ENCODE assay signal across 8 cellular contexts in genomic region chr6:27823714-27824247, GRCh38.
DNase-seq lines count a peak whose midpoint lies in the region; ATAC-seq, FAIRE-seq and TF ChIP-seq lines count a peak whose summit lies in the region.
"Not testable (repeated sequence)": the region's sequence is repeated elsewhere in the genome, so short reads cannot be mapped to it uniquely, and the experiment has no call there.

No MANE protein-coding gene starts in this region.

- not testable (repeated sequence) for H3K27me3 ChIP-seq in H1 (replicated peaks in 1 of 4; ENCODE audit: control insufficient read depth in 3 of 4, extremely low read depth in 1 of 4, insufficient read depth in 3 of 4, low read length in 3 of 4)

- H3K4me3 Mint-ChIP-seq in stimulated activated effector memory CD8-positive, alpha-beta T cell treated with anti-CD3 and anti-CD28 coated beads, Interleukin-12 subunit alpha, Interleukin-12 subunit beta, amount 100 ng/mL, for 72 hours: peak overlapping the region; percentile 78

- H4K8ac ChIP-seq in H1 (ENCODE audit: extremely low read depth, insufficient read depth, low read length): not testable (repeated sequence)

- H2BK15ac ChIP-seq in H1 (ENCODE audit: low read length): not testable (repeated sequence)

- not testable (repeated sequence) for H3K9me3 ChIP-seq in H1 (ENCODE audit: insufficient read depth in 2 of 2, low read depth in 1 of 2, low read length in 1 of 2); mesodermal cell (ENCODE audit: control insufficient read depth, low read length)

- CTCF ChIA-PET in H1 (lab: Charles Lee; ENCODE audit: partially characterized antibody): interaction anchor here (1.4 to 2.3 kb wide), 2 partner anchors 69 to 72 kb away, joined by 6 to 15 read pairs; a partner anchor contains a TSS

- 0 out of 2 replicates have a peak overlapping the region, but pooled peaks have one; percentile 50 for H2BK5ac ChIP-seq in H1 (ENCODE audit: low read depth, low read length)

- H3K56ac ChIP-seq in H1 (replicated peaks; ENCODE audit: insufficient read length, low read depth, low read length): peak overlapping the region; percentile 86

- not testable (repeated sequence) for H2AFZ ChIP-seq in H1 (ENCODE audit: low read length)

- peak; percentile 95 for FAIRE-seq in H1 (lab: Jason Lieb, UNC)

- peak overlapping the region; percentile 70 to 75 for H3K4me2 ChIP-seq in H1 (ENCODE audit: insufficient read depth in 1 of 2, low read depth in 2 of 2, low read length in 2 of 2)

- not testable (repeated sequence) for H4K91ac ChIP-seq in H1 (replicated peaks; ENCODE audit: insufficient read length, low read length)

- peak overlapping the region; percentile 97 for H3K27ac Mint-ChIP-seq in stimulated activated effector memory CD8-positive, alpha-beta T cell treated with anti-CD3 and anti-CD28 coated beads, Interleukin-12 subunit alpha, Interleukin-12 subunit beta, amount 100 ng/mL, for 72 hours

- not testable (repeated sequence) for H3K4me1 ChIP-seq in H1 (replicated peaks in 1 of 4; ENCODE audit: control insufficient read depth in 3 of 4, insufficient read depth in 4 of 4, low read length in 3 of 4); mesodermal cell (ENCODE audit: control insufficient read depth, insufficient read depth, low read length, poor library complexity, severe bottlenecking)

- H2BK20ac ChIP-seq in H1 (ENCODE audit: low read length): not testable (repeated sequence)

- H3K27ac ChIP-seq in H1 (ENCODE audit: low read depth, low read length) (peak overlapping the region; percentile 87), mesodermal cell (ENCODE audit: low read depth, low read length, severe bottlenecking) (peak overlapping the region; percentile 71)

- not testable (repeated sequence) for H3K18ac ChIP-seq in H1 (ENCODE audit: extremely low read depth, low read length)

- H3K79me1 ChIP-seq in H1 (ENCODE audit: low read depth, low read length): not testable (repeated sequence)

- TF ChIP-seq RAD21 in H1 (IDR thresholded peaks at IDR 0.05 in 1 of 2, conservative IDR thresholded peaks at IDR 0.05 in 1 of 2; ENCODE audit: low read depth in 2 of 2, low read length in 2 of 2): not testable (repeated sequence)

- peak in 1 of 2 experiments; percentile 94; a peak in 1 of 3 replicates for TF ChIP-seq EP300 in H1 (IDR thresholded peaks at IDR 0.05; ENCODE audit: borderline replicate concordance in 1 of 2, low read depth in 2 of 2, low read length in 2 of 2)

- DNase-seq in DMS53 (lab: John Stamatoyannopoulos, UW): peak; percentile 85
- DNase-seq in HT1080 (ENCODE audit: low read depth): peak; percentile 62
- DNase-seq in NOMO-1 treated with dmso at 0.1 percent for 144 hours (lab: John Stamatoyannopoulos, UW; ENCODE audit: unreplicated experiment): peak; percentile 28
- peak; percentile 83 for DNase-seq in activated CD8-positive, alpha-beta memory T cell treated with anti-CD3 and anti-CD28 coated beads for 24 hours
- peak in 1 of 2 experiments; percentile 91 for DNase-seq in H1 (ENCODE audit: low read depth in 1 of 2, low spot score in 2 of 2)
- peak; percentile 67 to 83 for DNase-seq in stimulated activated effector memory CD8-positive, alpha-beta T cell treated with anti-CD3 and anti-CD28 coated beads, Interleukin-12 subunit alpha, Interleukin-12 subunit beta, amount 100 ng/mL, for 72 hours (ENCODE audit: low spot score in 2 of 2)

- H2BK12ac ChIP-seq in H1 (ENCODE audit: low read depth, low read length): not testable (repeated sequence)

- not testable (repeated sequence) for H3K23me2 ChIP-seq in H1 (ENCODE audit: low read depth, low read length)

- H3K4me1 Mint-ChIP-seq in stimulated activated effector memory CD8-positive, alpha-beta T cell treated with anti-CD3 and anti-CD28 coated beads, Interleukin-12 subunit alpha, Interleukin-12 subunit beta, amount 100 ng/mL, for 72 hours: peaks cover 25% of the 10 kb centered on the region

- not testable (repeated sequence) for H2AK5ac ChIP-seq in H1 (ENCODE audit: low read depth, low read length)

- H3K14ac ChIP-seq in H1 (ENCODE audit: insufficient read length): not testable (repeated sequence)

- 2% methylated on average over 29 of the region's 36 CpGs; no CpG with 5 or more reads in 1 of the 2 experiments for whole genome bisulfite sequencing in H1 (ENCODE audit: extremely low coverage in 1 of 2, insufficient coverage in 1 of 2, insufficient read length in 1 of 2, insufficient replicate concordance in 2 of 2, low coverage in 1 of 2, low lambda C conversion rate in 2 of 2, missing lambda C conversion rate in 1 of 2), 2 experiments
- WGBS in mesodermal cell (ENCODE audit: insufficient coverage in 2 of 2), 2 experiments: 4 to 5% methylated on average over 11 to 15 of the region's 36 CpGs

- H3K36me3 ChIP-seq in H1 (ENCODE audit: control insufficient read depth in 2 of 4, insufficient read depth in 4 of 4, low read length in 3 of 4); mesodermal cell (ENCODE audit: control insufficient read depth, insufficient read depth, low read length): not testable (repeated sequence)

- ATAC-seq in GM21717 (IDR thresholded peaks at IDR 0.05; ENCODE audit: unreplicated experiment): peak; percentile 32
- peak; percentile 91 for ATAC-seq in stimulated activated effector memory CD8-positive, alpha-beta T cell treated with anti-CD3 and anti-CD28 coated beads, Interleukin-12 subunit alpha, Interleukin-12 subunit beta, amount 100 ng/mL, for 72 hours

- not testable (repeated sequence) for H3K4ac ChIP-seq in H1 (replicated peaks; ENCODE audit: insufficient read length, low read depth, low read length)

- peaks cover 25% of the 10 kb centered on the region for H3K36me3 Mint-ChIP-seq in stimulated activated effector memory CD8-positive, alpha-beta T cell treated with anti-CD3 and anti-CD28 coated beads, Interleukin-12 subunit alpha, Interleukin-12 subunit beta, amount 100 ng/mL, for 72 hours

- not testable (repeated sequence) for H3K23ac ChIP-seq in H1 (ENCODE audit: insufficient read length)

- peak in 1 of 2 experiments; percentile 47; a peak in 2 of 3 replicates for TF ChIP-seq POLR2A in H1 (IDR thresholded peaks at IDR 0.05; ENCODE audit: control extremely low read depth in 1 of 2, low read depth in 2 of 2, low read length in 2 of 2)

- not testable (repeated sequence) for H3K79me2 ChIP-seq in H1 (ENCODE audit: control insufficient read depth in 1 of 2, insufficient read depth in 2 of 2, low read length in 2 of 2)

- H2BK120ac ChIP-seq in H1 (replicated peaks; ENCODE audit: low read depth, low read length): peak overlapping the region; percentile 14

- POLR2A ChIA-PET in H1 (lab: Charles Lee; ENCODE audit: partially characterized antibody): interaction anchor here (0.6 to 9.2 kb wide), 26 partner anchors 10 to 1806 kb away, joined by 3 to 607 read pairs (median 9); a partner anchor contains a TSS

- peak overlapping the region in 2 of 4 experiments; percentile 51 to 56; a peak in 1 of 7 replicates for H3K9ac ChIP-seq in H1 (replicated peaks in 1 of 4; ENCODE audit: extremely low read depth in 1 of 4, low read depth in 3 of 4, low read length in 3 of 4)

- not testable (repeated sequence) for TF ChIP-seq CTCF in H1 (IDR thresholded peaks at IDR 0.05; ENCODE audit: control extremely low read depth in 1 of 3, insufficient read depth in 1 of 3, low read depth in 1 of 3, low read length in 3 of 3)

- H4K5ac ChIP-seq in H1 (ENCODE audit: insufficient read length, low read depth, low read length): peak overlapping the region; percentile 69

- H3K4me3 ChIP-seq in H1 (ENCODE audit: extremely low read depth in 1 of 4, insufficient read depth in 2 of 4, low read depth in 3 of 4, low read length in 4 of 4) (peak overlapping the region in 3 of 4 experiments; percentile 31 to 88 (median 56); a peak in 4 of 8 replicates), mesodermal cell (ENCODE audit: extremely low read depth, insufficient read depth, low read length, poor library complexity, severe bottlenecking) (peak overlapping the region; percentile 67)

- H4K20me1 ChIP-seq in H1 (replicated peaks in 1 of 2; ENCODE audit: control insufficient read depth in 1 of 2, insufficient read depth in 2 of 2, low read length in 2 of 2): not testable (repeated sequence)

- not testable (repeated sequence) for H3K9me3 Mint-ChIP-seq in stimulated activated effector memory CD8-positive, alpha-beta T cell treated with anti-CD3 and anti-CD28 coated beads, Interleukin-12 subunit alpha, Interleukin-12 subunit beta, amount 100 ng/mL, for 72 hours

TF ChIP-seq in H1, 55 proteins besides CTCF, POLR2A, EP300 and RAD21:
- TF ChIP-seq ASH2L (IDR thresholded peaks at IDR 0.05; ENCODE audit: low read length): peak; percentile 6
- TF ChIP-seq SP1 (IDR thresholded peaks at IDR 0.05; ENCODE audit: low read depth, low read length): peak; percentile 86
- TF ChIP-seq YY1 (IDR thresholded peaks at IDR 0.05; ENCODE audit: low read depth, low read length): 0 out of 2 replicates have a peak, but pooled peaks have one; percentile 51
- peak; percentile 69; the same call in 1 of the 2 replicates for TF ChIP-seq GTF2F1 (IDR thresholded peaks at IDR 0.05; ENCODE audit: borderline replicate concordance, low read depth, low read length)
- 0 out of 2 replicates have a peak, but pooled peaks have one; percentile 10 for TF ChIP-seq TCF12 (IDR thresholded peaks at IDR 0.05; ENCODE audit: low read depth, low read length)
- TF ChIP-seq TBP (IDR thresholded peaks at IDR 0.05; ENCODE audit: low read depth, low read length): peak; percentile 93
- peak; percentile 76 for TF ChIP-seq CHD2 (IDR thresholded peaks at IDR 0.05; ENCODE audit: low read length)
- TF ChIP-seq TAF1 (IDR thresholded peaks at IDR 0.05; ENCODE audit: low read depth, low read length): peak; percentile 87
- 0 out of 2 replicates have a peak, but pooled peaks have one; percentile 32 for TF ChIP-seq MAFK (IDR thresholded peaks at IDR 0.05; ENCODE audit: low read depth, low read length)
TF ChIP-seq in H1: peak in this region for 9; not testable (repeated sequence) for 46.
